In genomic region chr22:38936562-38936961, GRCh38 we compare ENCODE assay signal across 1 cellular context.
TF ChIP-seq lines count a peak whose summit lies in the region.

No MANE protein-coding gene starts in this region.

TF ChIP-seq in GM23338, 12 proteins besides CTCF, POLR2A, EP300 and RAD21 (continued from another document):
- TF ChIP-seq ZNF462 (CRISPR knock-in tag; IDR thresholded peaks at IDR 0.05) (no peak), EZH2phosphoT487 (IDR thresholded peaks at IDR 0.05; ENCODE audit: unreplicated experiment) (no peak), ZNF331 (CRISPR knock-in tag; IDR thresholded peaks at IDR 0.05; ENCODE audit: low read depth) (no peak), STAT1 (IDR thresholded peaks at IDR 0.05; ENCODE audit: unreplicated experiment) (no peak), JUNB (IDR thresholded peaks at IDR 0.05; ENCODE audit: unreplicated experiment) (no peak), EZH2 (IDR thresholded peaks at IDR 0.05; ENCODE audit: low read depth, unreplicated experiment) (no peak), CREB1 (CRISPR knock-in tag; IDR thresholded peaks at IDR 0.05; ENCODE audit: low read depth) (no peak), POLR2AphosphoS5 (IDR thresholded peaks at IDR 0.05; ENCODE audit: low read depth) (no peak), REST (IDR thresholded peaks at IDR 0.05; ENCODE audit: unreplicated experiment) (no peak), ZNF114 (CRISPR knock-in tag; IDR thresholded peaks at IDR 0.05) (no peak), NANOG (IDR thresholded peaks at IDR 0.05; ENCODE audit: borderline replicate concordance) (no peak)
